ENCODE assay signal across 8 cellular contexts in genomic region chrX:10620121-10620699, GRCh38. TPM values are rescaled to one million over a fixed set of nuclear protein-coding genes. Genes with fewer than 3 reads are reported as not detected.
DNase-seq lines count a peak whose midpoint lies in the region; ATAC-seq and TF ChIP-seq lines count a peak whose summit lies in the region.

Gene MID1, minus strand, starts transcription at chrX:10620585. Its CDS starts 53,038 bp downstream, at chrX:10567547.

- H3K36me3 Mint-ChIP-seq in CD14-positive monocyte (peaks cover 0 to 5% of the 10 kb centered on the region in 2 donors), HFFc6 (ENCODE audit: low read depth) (no peaks in the 10 kb centered on the region)
- H3K36me3 Mint-ChIP-seq in central memory CD8-positive, alpha-beta T cell (ENCODE audit: insufficient read depth): no peaks in the 10 kb centered on the region

- H3K27ac Mint-ChIP-seq in CD14-positive monocyte (peak within 1 kb of the TSS in 1 of 7 donors; percentile 50), HFFc6 (peak within 1 kb of the TSS; percentile 96)
- H3K27ac Mint-ChIP-seq in central memory CD8-positive, alpha-beta T cell (ENCODE audit: low read depth): no peak within 1 kb of the TSS

- TF ChIP-seq CTCF in CD14-positive monocyte (IDR thresholded peaks at IDR 0.05) (no peak), HFFc6 (IDR thresholded peaks at IDR 0.05) (no peak), GM13977 (IDR thresholded peaks at IDR 0.05; ENCODE audit: extremely low read depth, insufficient read depth, missing control alignments) (no peak)

- H3K27me3 Mint-ChIP-seq in CD14-positive monocyte (ENCODE audit: low read depth in 3 of 3) (peaks cover 38 to 57% (median 56%) of the 10 kb centered on the region in 3 donors), HFFc6 (ENCODE audit: insufficient read depth) (no peaks in the 10 kb centered on the region; the same call in 1 of the 2 replicates)
- peaks cover 37% of the 10 kb centered on the region for H3K27me3 Mint-ChIP-seq in central memory CD8-positive, alpha-beta T cell

- in situ Hi-C loops in GM13977 (cut with MboI; ENCODE audit: low pct_unique_long_range_greater_than_20kb, low sequenced_read_pairs, unreplicated experiment): loop anchor here (25.0 kb wide), 1 partner anchor 433 kb away; no protein-coding TSS in a partner anchor

- H3K27me3 ChIP-seq in skeletal muscle satellite cell (ENCODE audit: control insufficient read depth, insufficient read depth, low read length): no peaks in the 10 kb centered on the region

- DNase-seq in CD14-positive monocyte (ENCODE audit: low spot score) (no peak), HFFc6 (peak; percentile 77), NCI-H82 (lab: John Stamatoyannopoulos, UW) (peak; percentile 86), islet precursor cell (peak; percentile 89), GM13977 (ENCODE audit: low spot score) (no peak), SIG-M5 treated with dmso at 0.1 percent for 504 hours (lab: John Stamatoyannopoulos, UW; ENCODE audit: unreplicated experiment) (no peak)
- no peak for DNase-seq in central memory CD8-positive, alpha-beta T cell (ENCODE audit: low spot score in 2 of 2)

- peaks cover 22% of the 10 kb centered on the region for H3K4me1 ChIP-seq in skeletal muscle satellite cell (ENCODE audit: control insufficient read depth, insufficient read depth, low read length)

- H3K36me3 ChIP-seq in skeletal muscle satellite cell (ENCODE audit: insufficient read depth, low read length): no peaks in the 10 kb centered on the region

- H3K9ac ChIP-seq in skeletal muscle satellite cell (ENCODE audit: low read depth, low read length): peak within 1 kb of the TSS; percentile 84

- H3K4me2 ChIP-seq in skeletal muscle satellite cell (ENCODE audit: low read length): peak within 1 kb of the TSS; percentile 81

- H3K4me3 ChIP-seq in skeletal muscle satellite cell (ENCODE audit: low read length): peak within 1 kb of the TSS; percentile 77

- H3K4me1 Mint-ChIP-seq in CD14-positive monocyte: peaks cover 19% of the 10 kb centered on the region
- peaks cover 52% of the 10 kb centered on the region for H3K4me1 Mint-ChIP-seq in HFFc6 (ENCODE audit: low read depth)
- no peaks in the 10 kb centered on the region for H3K4me1 Mint-ChIP-seq in central memory CD8-positive, alpha-beta T cell

- H3K9me3 Mint-ChIP-seq in CD14-positive monocyte (peaks cover 0 to 8% (median 2%) of the 10 kb centered on the region in 7 donors), HFFc6 (no peaks in the 10 kb centered on the region)
- no peaks in the 10 kb centered on the region for H3K9me3 Mint-ChIP-seq in central memory CD8-positive, alpha-beta T cell

- H3K9me3 ChIP-seq in skeletal muscle satellite cell (replicated peaks; ENCODE audit: low read length): no peaks in the 10 kb centered on the region

- H3K4me3 Mint-ChIP-seq in CD14-positive monocyte (peak within 1 kb of the TSS; percentile 72 to 94), HFFc6 (peak within 1 kb of the TSS; percentile 97)
- peak within 1 kb of the TSS; percentile 43 for H3K4me3 Mint-ChIP-seq in central memory CD8-positive, alpha-beta T cell

- ATAC-seq in central memory CD8-positive, alpha-beta T cell (replicated peaks; ENCODE audit: extremely low read depth, poor library complexity, severe bottlenecking): no peak

- intact Hi-C loops in CD14-positive monocyte (cut with micrococcal nuclease): no loop called here

RNA-seq across cellular contexts. Expression of gene MID1, which starts in this region (rescaled TPM):
- under 1 TPM in 1 of 2 donors, not detected in 1; 0.10 TPM for polyA plus RNA-seq in CD14-positive monocyte
- total RNA-seq in HFFc6 (2021; fragmentation: NEBNext Ultra II Directional; extraction: Animal tissue kit (Norgen Biotek cat#: 25700)): 10 to 100 TPM; 17.9 to 21.8 (median 18.6) TPM
- total RNA-seq in skeletal muscle satellite cell (2012; rRNA removed): 5.2 and 5.3 TPM in 2 replicates

Comparison
In these comparisons a context has a peak if more than half of its experiments do, and no peak if none do; other contexts are left out.
1. DNase-seq: peak in HFFc6 (single experiment), NCI-H82 (single experiment) and islet precursor cell (single experiment); none in CD14-positive monocyte (single experiment), central memory CD8-positive, alpha-beta T cell (0 of 2), GM13977 (single experiment) and SIG-M5 treated with dmso at 0.1 percent for 504 hours (single experiment).
2. H3K4me3 Mint-ChIP-seq: peak in every context shown above with its lines; median percentile 97 in HFFc6; 83 in CD14-positive monocyte; 43 in central memory CD8-positive, alpha-beta T cell.